24 cellular contexts compared by ENCODE assay signal in the genomic region with DNA sequence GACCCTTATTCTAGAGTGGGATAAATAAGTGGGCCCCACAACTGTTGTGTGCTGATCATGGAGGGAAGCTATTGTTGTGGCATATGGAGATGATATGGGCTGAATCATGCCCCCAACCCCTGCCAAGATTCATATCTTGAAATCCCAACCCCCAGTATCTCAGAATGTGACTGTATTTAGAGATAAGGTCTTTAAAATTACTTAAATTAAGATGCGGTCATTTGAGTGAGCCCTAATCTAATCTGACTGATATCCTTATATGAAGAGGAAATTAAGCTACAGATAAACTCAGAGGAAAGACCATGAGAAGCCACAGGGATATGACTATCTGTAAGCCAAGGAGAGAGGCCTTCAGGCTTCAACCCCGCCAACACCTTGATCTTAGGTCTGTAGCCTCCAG.
"Had no signal": no experiment of that assay in that cellular context is flagged by ENCODE, and none has a peak within 500 bp of the region (broad histone marks: within the 10 kb centered on the region; RNA-seq: fewer than 3 reads in every experiment).

No MANE protein-coding gene starts in this region.

- H3K36me3 ChIP-seq: esophagus muscularis mucosa, gastroesophageal sphincter, left ventricle myocardium inferior, lower lobe of right lung, prostate gland, spleen, thoracic aorta had no signal

- FAIRE-seq: endometrium, kidney had no signal

- H3K27ac ChIP-seq: epithelial cell of prostate, esophagus muscularis mucosa, gastroesophageal sphincter, left ventricle myocardium inferior, lower lobe of right lung, parathyroid adenoma, prostate gland, spleen, thoracic aorta had no signal

- H3K27me3 ChIP-seq: esophagus muscularis mucosa, gastroesophageal sphincter, spleen had no signal

- DNase-seq: cortex of kidney; effector memory CD4-positive, alpha-beta T cell; foreskin fibroblast; glutamatergic neuron; kidney; left cardiac atrium; left ventricle myocardium inferior; lower lobe of right lung; naive B cell; spleen; stimulated activated CD4-positive, alpha-beta T cell treated with anti-CD3 and anti-CD28 coated beads, Interleukin-15, amount 100 ng/mL, for 24 hours; stimulated activated CD4-positive, alpha-beta T cell treated with anti-CD3 and anti-CD28 coated beads, Interleukin-1b, Interleukin-23, amount 100 ng/mL, for 48 hours; stimulated activated CD4-positive, alpha-beta T cell treated with anti-CD3 and anti-CD28 coated beads, Interleukin-4, amount 100 ng/mL, for 24 hours; stimulated activated naive B cell treated with anti-CD40 and anti-IgM and Interleukin-4, amounts not matched to agents 10 μg/mL and 1 μg/mL and 100 μg/mL, for 72 hours; stimulated activated naive CD8-positive, alpha-beta T cell treated with anti-CD3 and anti-CD28 coated beads, Interleukin-15, amount 100 ng/mL, for 72 hours; trophoblast cell had no signal

- H3K4me1 ChIP-seq: esophagus muscularis mucosa, gastroesophageal sphincter, left ventricle myocardium inferior, lower lobe of right lung, parathyroid adenoma, prostate gland, spleen had no signal

- ATAC-seq: gastroesophageal sphincter; left cardiac atrium; lower lobe of right lung; sciatic nerve; stimulated activated naive B cell treated with anti-CD40 and anti-IgM and Interleukin-4, amounts not matched to agents 10 μg/mL and 1 μg/mL and 100 μg/mL, for 72 hours; stimulated activated naive CD8-positive, alpha-beta T cell treated with anti-CD3 and anti-CD28 coated beads, Interleukin-15, amount 100 ng/mL, for 72 hours had no signal

- H3K4me3 ChIP-seq: esophagus muscularis mucosa, gastroesophageal sphincter, left ventricle myocardium inferior, lower lobe of right lung, prostate gland, spleen, thoracic aorta had no signal

- H3K9me3 ChIP-seq: gastroesophageal sphincter, lower lobe of right lung, prostate gland, thoracic aorta had no signal

- H3K9ac ChIP-seq: parathyroid adenoma had no signal

- H2AFZ ChIP-seq: parathyroid adenoma had no signal

- H3K79me2 ChIP-seq: parathyroid adenoma had no signal
